8 cellular contexts compared by ENCODE assay signal in genomic region chr2:202376460-202377307, GRCh38. TPM values are rescaled to one million over a fixed set of nuclear protein-coding genes. Genes with fewer than 3 reads are reported as not detected.
DNase-seq lines count a peak whose midpoint lies in the region; ATAC-seq and TF ChIP-seq lines count a peak whose summit lies in the region.

No MANE protein-coding gene starts in this region.

- H3K4me2 ChIP-seq in OCI-LY7 (ENCODE audit: low read length), result peak overlapping the region; percentile 95

- H3K36me3 Mint-ChIP-seq in neural crest cell (ENCODE audit: low read depth), result peaks cover 5% of the 10 kb centered on the region

- peaks cover 2% of the 10 kb centered on the region for H3K9me3 Mint-ChIP-seq in neural crest cell

- H3K4me3 ChIP-seq in OCI-LY7 (ENCODE audit: low read depth, low read length, poor library complexity, severe bottlenecking) (peak overlapping the region; percentile 91), fibroblast of the aortic adventitia (ENCODE audit: low read depth, low read length) (peak overlapping the region; percentile 95), tibial nerve (peak overlapping the region; percentile 69 to 98 (median 93))

- peak overlapping the region; percentile 98 for H3K27ac Mint-ChIP-seq in neural crest cell (ENCODE audit: unreplicated experiment)

- WGBS in tibial nerve, 2 donors, result 1% methylated on average over 68 to 76 of the region's 78 CpGs

- peak overlapping the region; percentile 93 for H2AFZ ChIP-seq in OCI-LY7 (ENCODE audit: low read length)

- intact Hi-C loops in OCI-LY7 (cut with micrococcal nuclease; ENCODE audit: unreplicated experiment), result loop anchor here (5.0 kb wide), 2 partner anchors 109 to 261 kb away; partner anchors contain the start of gene NOP58

- peak overlapping the region; percentile 47 for H3K27ac ChIP-seq in OCI-LY7 (ENCODE audit: low read depth, low read length, poor library complexity, severe bottlenecking)
- peak overlapping the region; percentile 86 to 99 (median 96) for H3K27ac ChIP-seq in tibial nerve

- peaks cover 4% of the 10 kb centered on the region; the same call in 1 of the 2 replicates for H4K20me1 ChIP-seq in OCI-LY7 (ENCODE audit: insufficient read depth, low read length)

- H3K4me3 Mint-ChIP-seq in neural crest cell, result peak overlapping the region; percentile 100

- TF ChIP-seq EP300 in tibial nerve (IDR thresholded peaks at IDR 0.05), result peak in 1 of 2 donors; percentile 4

- H3K9me3 ChIP-seq in OCI-LY7 (ENCODE audit: low read length) (no peaks in the 10 kb centered on the region), tibial nerve (no peaks in the 10 kb centered on the region)

- no peaks in the 10 kb centered on the region for H3K36me3 ChIP-seq in OCI-LY7 (ENCODE audit: insufficient read depth, low read length)
- H3K36me3 ChIP-seq in tibial nerve, result no peaks in the 10 kb centered on the region

- no peaks in the 10 kb centered on the region for H3K9me2 ChIP-seq in OCI-LY7 (ENCODE audit: insufficient read depth, low read length)

- peaks cover 41% of the 10 kb centered on the region; the same call in 1 of the 2 replicates for H3K79me2 ChIP-seq in OCI-LY7 (ENCODE audit: insufficient read depth, low read depth, low read length)

- H3K4me1 Mint-ChIP-seq in neural crest cell, result peaks cover 47% of the 10 kb centered on the region

- no peak for TF ChIP-seq CTCF in OCI-LY7 (conservative IDR thresholded peaks at IDR 0.05; ENCODE audit: low read length)
- TF ChIP-seq CTCF in fibroblast of the aortic adventitia (IDR thresholded peaks at IDR 0.05; ENCODE audit: insufficient read depth, low read length), result no peak
- TF ChIP-seq CTCF in neural crest cell (conservative IDR thresholded peaks at IDR 0.05), result no peak
- TF ChIP-seq CTCF in tibial nerve (IDR thresholded peaks at IDR 0.05), result no peak

- TSS peak; percentile 58 for BruUV-seq in OCI-LY7 (replicated peaks; lab: Mats Ljungman, UMichigan)

- ATAC-seq in HG02943 (IDR thresholded peaks at IDR 0.05; ENCODE audit: low read depth, unreplicated experiment), result peak; percentile 8

- H3K27me3 ChIP-seq in tibial nerve, result no peaks in the 10 kb centered on the region

- POLR2A ChIA-PET in OCI-LY7 (lab: Charles Lee), result interaction anchor here (0.6 to 2.0 kb wide), 7 partner anchors 11 to 638 kb away, joined by 3 to 6 read pairs (median 3); no protein-coding TSS in a partner anchor

- no peak for TF ChIP-seq POLR2A in tibial nerve (IDR thresholded peaks at IDR 0.05)

- DNase-seq in NCI-H510A treated with DMSO at 0.1 percent for 48 hours (lab: John Stamatoyannopoulos, UW), result peak; percentile 83
- DNase-seq in NCI-H510A (lab: John Stamatoyannopoulos, UW), result no peak
- DNase-seq in OCI-LY7 (ENCODE audit: low spot score), result peak; percentile 48
- DNase-seq in activated effector memory CD4-positive, alpha-beta T cell treated with anti-CD3 and anti-CD28 coated beads, Interleukin-2, amount 50 U/mL, for 16 hours, result peak; percentile 80
- DNase-seq in fibroblast of the aortic adventitia (ENCODE audit: low read depth), result peak; percentile 47
- DNase-seq in neural crest cell (ENCODE audit: low read depth, low spot score), result peak; percentile 47
- peak in 1 of 2 donors; percentile 28 for DNase-seq in tibial nerve (ENCODE audit: low spot score in 2 of 2)

- CTCF ChIA-PET in OCI-LY7 (lab: Charles Lee; ENCODE audit: unreplicated experiment), result interaction anchor here (0.6 kb wide), 2 partner anchors 301 to 1416 kb away, joined by 4 to 7 read pairs; no protein-coding TSS in a partner anchor

- no peaks in the 10 kb centered on the region for H3K27me3 Mint-ChIP-seq in neural crest cell (ENCODE audit: low read depth)

- H3K4me1 ChIP-seq in OCI-LY7 (ENCODE audit: insufficient read depth, low read length, poor library complexity, severe bottlenecking), result peaks cover 31% of the 10 kb centered on the region
- peaks cover 0 to 45% (median 17%) of the 10 kb centered on the region in 4 donors for H3K4me1 ChIP-seq in tibial nerve

RNA-seq across cellular contexts. Expression of gene BMPR2, which starts 0.6 kb away (rescaled TPM):
- total RNA-seq in OCI-LY7 (2014; rRNA removed; shearing (Covaris generic)), result 3.2 and 4.3 TPM in 2 replicates
- total RNA-seq in OCI-LY7 (2022) (14.7 TPM in 2 replicates), fibroblast of the aortic adventitia (ENCODE audit: low replicate concordance) (18.7 and 50.6 TPM in 2 replicates), neural crest cell (17.5 and 19.4 TPM in 2 replicates), tibial nerve (10 to 100 TPM; 37.8 to 53.3 (median 51.2) TPM)
